In the genomic region with DNA sequence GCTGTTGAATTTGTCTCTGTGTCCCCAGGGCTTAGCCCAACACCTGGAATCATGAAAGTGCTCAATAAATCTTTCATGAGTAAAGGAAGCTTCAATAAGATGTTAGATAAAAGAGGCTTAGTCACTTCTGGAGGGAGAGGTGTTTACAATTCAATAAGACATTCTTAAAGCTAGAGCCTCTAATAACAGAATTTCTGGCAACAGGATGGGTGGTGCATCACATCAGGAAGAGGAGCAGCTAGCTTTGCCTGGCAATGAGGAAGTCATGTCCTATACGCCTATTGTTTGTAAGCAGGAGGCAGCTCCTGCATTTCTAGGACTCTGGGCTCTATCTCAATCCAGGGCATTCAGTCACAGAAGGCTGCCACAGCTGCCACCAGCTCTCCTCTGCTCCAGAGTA, we compare ENCODE assay signal across 17 cellular contexts.
A peak's percentile ranks its signal among the peaks of the same experiment; 100 is the strongest.
DNase-seq lines count a peak whose midpoint lies in the region; ATAC-seq and TF ChIP-seq lines count a peak whose summit lies in the region.
"Had no signal": no experiment of that assay in that cellular context is flagged by ENCODE, and none has a peak within 500 bp of the region (broad histone marks: within the 10 kb centered on the region; RNA-seq: fewer than 3 reads in every experiment).

No MANE protein-coding gene starts in this region.

- no peaks in the 10 kb centered on the region for H3K27me3 ChIP-seq in upper lobe of right lung
- H3K27me3 ChIP-seq: BLaER1 treated with 17β-estradiol and CSF1 and Interleukin-3, amounts not matched to agents 10 nM and 100 nM; SJCRH30 had no signal

- H3K27ac Mint-ChIP-seq in Calu3 (ENCODE audit: unreplicated experiment) = no peak overlapping the region
- H3K27ac Mint-ChIP-seq: HFFc6 had no signal

- H3K9me3 Mint-ChIP-seq in Calu3 (ENCODE audit: low read depth, unreplicated experiment) = no peaks in the 10 kb centered on the region

- H3K4me3 Mint-ChIP-seq in Calu3 (ENCODE audit: low read depth, unreplicated experiment) = no peak overlapping the region
- H3K4me3 Mint-ChIP-seq: HFFc6 had no signal

- CTCF ChIA-PET in Calu3 (lab: Charles Lee) = interaction anchor here (0.6 kb wide), 1 partner anchor 537 kb away, joined by 4 read pairs; no protein-coding TSS in a partner anchor

- intact Hi-C loops in left ventricle myocardium superior (cut with micrococcal nuclease) = no loop called here
- intact Hi-C loops in left cardiac atrium (cut with DNase I) = no loop called here
- intact Hi-C loops in upper lobe of right lung (cut with DNase I) = no loop called here
- intact Hi-C loops in Calu3 (cut with micrococcal nuclease; ENCODE audit: unreplicated experiment) = no loop called here

- H3K36me3 ChIP-seq in upper lobe of right lung = no peaks in the 10 kb centered on the region
- H3K36me3 ChIP-seq: BLaER1 treated with 17β-estradiol and CSF1 and Interleukin-3, amounts not matched to agents 10 nM and 100 nM; SJCRH30 had no signal

- TF ChIP-seq CTCF in upper lobe of right lung (IDR thresholded peaks at IDR 0.05) (no peak), Calu3 (IDR thresholded peaks at IDR 0.05; ENCODE audit: unreplicated experiment) (no peak)

- H3K9me3 ChIP-seq in upper lobe of right lung = peaks cover 9% of the 10 kb centered on the region
- H3K9me3 ChIP-seq: SJCRH30 had no signal

- H3K27ac ChIP-seq in epithelial cell of prostate (no peak overlapping the region), upper lobe of right lung (no peak overlapping the region)
- H3K27ac ChIP-seq: BLaER1 treated with 17β-estradiol and CSF1 and Interleukin-3, amounts not matched to agents 10 nM and 100 nM; SJCRH30 had no signal

- H3K4me1 Mint-ChIP-seq in Calu3 (ENCODE audit: low read depth, unreplicated experiment) = no peaks in the 10 kb centered on the region

- DNase-seq in NCI-H1436 (lab: John Stamatoyannopoulos, UW) (peak; percentile 25), NCI-H1436 treated with DMSO at 0.1 percent for 48 hours (lab: John Stamatoyannopoulos, UW) (no peak), left ventricle myocardium superior (no peak), left cardiac atrium (no peak), epithelial cell of prostate (ENCODE audit: low read depth, low spot score) (peak; percentile 73), upper lobe of right lung (no peak), Calu3 (no peak)
- DNase-seq: 8988T, GOT3, HFFc6, Karpas-422, NCI-H2029 treated with DMSO at 0.1 percent for 48 hours, NCI-H446, NCI-H82, SJCRH30 had no signal

- ATAC-seq in left ventricle myocardium superior (peak; percentile 47), left cardiac atrium (no peak), upper lobe of right lung (peak; percentile 52), HG03354 (IDR thresholded peaks at IDR 0.05; ENCODE audit: poor library complexity, severe bottlenecking, unreplicated experiment) (no peak)

- no peak overlapping the region for H3K4me3 ChIP-seq in upper lobe of right lung
- H3K4me3 ChIP-seq: BLaER1 treated with 17β-estradiol and CSF1 and Interleukin-3, amounts not matched to agents 10 nM and 100 nM; SJCRH30 had no signal

- peaks cover 10% of the 10 kb centered on the region for H3K27me3 Mint-ChIP-seq in Calu3 (ENCODE audit: unreplicated experiment)

- no peaks in the 10 kb centered on the region for H3K4me1 ChIP-seq in upper lobe of right lung
- H3K4me1 ChIP-seq: SJCRH30 had no signal

- no peaks in the 10 kb centered on the region for H3K36me3 Mint-ChIP-seq in Calu3 (ENCODE audit: insufficient read depth, unreplicated experiment)

- no TSS peak for BruUV-seq in Calu3 (replicated peaks; lab: Mats Ljungman, UMichigan)

Comparison
In these comparisons a context has a peak if more than half of its experiments do, and no peak if none do; other contexts are left out.
1. DNase-seq: peak in NCI-H1436 (single experiment) and epithelial cell of prostate (single experiment); none in NCI-H1436 treated with DMSO at 0.1 percent for 48 hours (single experiment), left ventricle myocardium superior (single experiment), left cardiac atrium (single experiment), upper lobe of right lung (single experiment) and Calu3 (single experiment).
2. ATAC-seq: peak in left ventricle myocardium superior (single experiment) and upper lobe of right lung (single experiment); none in left cardiac atrium (0 of 2) and HG03354 (single experiment).